Comparison of ENCODE assay signal across 18 cellular contexts in the genomic region with DNA sequence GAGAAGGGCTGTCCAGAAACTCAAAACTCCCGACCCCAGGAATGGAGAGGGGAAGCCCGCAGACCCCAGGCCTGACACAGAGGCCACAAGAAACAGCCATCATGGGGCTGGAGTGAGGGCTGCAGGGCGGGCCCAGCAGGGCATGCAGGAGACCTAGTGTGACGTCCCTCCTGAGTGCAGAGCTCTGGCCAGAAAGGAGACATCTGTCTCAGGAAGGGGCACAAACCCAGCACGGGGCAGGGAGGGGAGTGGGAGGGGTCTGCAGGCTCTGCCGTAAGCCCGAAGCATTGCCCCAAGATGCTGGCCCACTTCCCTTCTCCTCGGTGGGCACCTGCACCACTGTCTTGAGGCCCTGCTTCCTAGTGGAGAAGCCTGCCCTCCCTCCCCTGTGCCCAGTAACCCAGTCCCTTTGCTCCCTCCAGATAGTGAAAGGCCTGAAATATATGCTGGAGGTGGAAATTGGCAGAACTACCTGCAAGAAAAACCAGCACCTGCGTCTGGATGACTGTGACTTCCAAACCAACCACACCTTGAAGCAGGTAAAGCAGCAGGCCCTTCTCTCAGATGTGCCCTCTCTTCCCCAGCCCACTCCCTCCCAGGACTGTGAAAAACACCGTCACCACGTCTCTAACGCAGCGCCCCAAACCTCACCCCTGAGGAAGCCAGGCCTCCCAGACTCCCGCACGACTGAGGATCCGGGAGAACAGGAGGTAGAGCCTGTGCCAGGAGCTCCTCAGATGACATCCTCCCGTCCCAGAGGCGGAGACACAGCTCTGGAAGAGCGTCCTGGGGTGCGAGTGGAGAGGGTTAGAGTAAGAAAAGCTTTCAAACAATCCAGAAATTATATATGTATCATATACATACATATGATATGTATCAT. TPM values are rescaled to one million over a fixed set of nuclear protein-coding genes. Genes with fewer than 3 reads are reported as not detected.
DNase-seq lines count a peak whose midpoint lies in the region; ATAC-seq and TF ChIP-seq lines count a peak whose summit lies in the region.
"Had no signal": no experiment of that assay in that cellular context is flagged by ENCODE, and none has a peak within 500 bp of the region (broad histone marks: within the 10 kb centered on the region; RNA-seq: fewer than 3 reads in every experiment).

No MANE protein-coding gene starts in this region.

- H3K56ac ChIP-seq in mesendoderm (ENCODE audit: low read length) = no peak overlapping the region

- H3K4me1 ChIP-seq in mesendoderm (ENCODE audit: control insufficient read depth, low read depth, low read length) (no peaks in the 10 kb centered on the region), neural progenitor cell (no peaks in the 10 kb centered on the region)
- H3K4me1 ChIP-seq: BE2C had no signal

- no peak overlapping the region for H4K5ac ChIP-seq in mesendoderm (ENCODE audit: low read length)

- H2BK5ac ChIP-seq in mesendoderm (ENCODE audit: low read length) = no peak overlapping the region

- H3K4ac ChIP-seq in mesendoderm (ENCODE audit: low read depth, low read length) = no peak overlapping the region

- H3K23ac ChIP-seq in mesendoderm (ENCODE audit: low read length) = no peak overlapping the region

- ATAC-seq in activated T-cell treated with anti-CD3 and anti-CD28 coated beads, Interleukin-2, amount 50 U/mL, for 4 hours = no peak
- ATAC-seq: GM23338 had no signal

- no peak overlapping the region for H2BK120ac ChIP-seq in mesendoderm (ENCODE audit: low read depth, low read length)

- H3K36me3 ChIP-seq in mesendoderm (ENCODE audit: control insufficient read depth, insufficient read depth, low read length) (peaks cover 4% of the 10 kb centered on the region), neural progenitor cell (no peaks in the 10 kb centered on the region)

- peaks cover 91% of the 10 kb centered on the region for H3K36me3 Mint-ChIP-seq in activated T-cell treated with anti-CD3 and anti-CD28 coated beads, Interleukin-2, amount 50 U/mL, for 24 hours (ENCODE audit: low read depth)
- peaks cover 31% of the 10 kb centered on the region for H3K36me3 Mint-ChIP-seq in activated T-cell treated with anti-CD3 and anti-CD28 coated beads, Interleukin-2, amount 50 U/mL, for 4 hours (ENCODE audit: insufficient read depth)
- H3K36me3 Mint-ChIP-seq in activated CD4-positive, alpha-beta memory T cell treated with anti-CD3 and anti-CD28 coated beads, Interleukin-2, amount 10 ng/mL, durations not matched to agents 7 days and 5 days (ENCODE audit: low read depth) = peaks cover 82% of the 10 kb centered on the region
- peaks cover 53 to 81% (median 65%) of the 10 kb centered on the region in 3 donors for H3K36me3 Mint-ChIP-seq in immature natural killer cell
- peaks cover 11% of the 10 kb centered on the region for H3K36me3 Mint-ChIP-seq in neural progenitor cell

- no peaks in the 10 kb centered on the region for H3K79me2 ChIP-seq in mesendoderm (ENCODE audit: control insufficient read depth, insufficient read depth, low read length)
- no peaks in the 10 kb centered on the region for H3K79me2 ChIP-seq in neural progenitor cell (ENCODE audit: low read depth)

- H3K27me3 ChIP-seq in mesendoderm (ENCODE audit: insufficient read depth, low read length, poor library complexity) (no peaks in the 10 kb centered on the region), neural progenitor cell (no peaks in the 10 kb centered on the region)
- H3K27me3 ChIP-seq: BE2C had no signal

- CTCF ChIA-PET in activated CD4-positive, alpha-beta memory T cell treated with anti-CD3 and anti-CD28 coated beads, Interleukin-2, amount 10 ng/mL, durations not matched to agents 7 days and 5 days (lab: Charles Lee) = interaction anchor here (1.4 kb wide), 1 partner anchor 28 kb away, joined by 3 read pairs; no protein-coding TSS in a partner anchor

- H2AK5ac ChIP-seq in mesendoderm (ENCODE audit: low read length) = no peak overlapping the region

- no peaks in the 10 kb centered on the region for H3K9me3 ChIP-seq in neural progenitor cell (ENCODE audit: low read depth)
- H3K9me3 ChIP-seq: BE2C, left ventricle myocardium inferior had no signal

- no peak overlapping the region for H3K4me3 Mint-ChIP-seq in activated T-cell treated with anti-CD3 and anti-CD28 coated beads, Interleukin-2, amount 50 U/mL, for 24 hours
- no peak overlapping the region for H3K4me3 Mint-ChIP-seq in activated T-cell treated with anti-CD3 and anti-CD28 coated beads, Interleukin-2, amount 50 U/mL, for 4 hours
- H3K4me3 Mint-ChIP-seq in activated CD4-positive, alpha-beta memory T cell treated with anti-CD3 and anti-CD28 coated beads, Interleukin-2, amount 10 ng/mL, durations not matched to agents 7 days and 5 days = no peak overlapping the region
- peak overlapping the region; percentile 68 to 89 (median 75) for H3K4me3 Mint-ChIP-seq in immature natural killer cell
- H3K4me3 Mint-ChIP-seq in neural progenitor cell = no peak overlapping the region
- H3K4me3 Mint-ChIP-seq: activated naive CD4-positive, alpha-beta T cell treated with anti-CD3 and anti-CD28 coated beads for 36 hours; GM23338; IgD-negative memory B cell had no signal

- H2BK15ac ChIP-seq in mesendoderm (replicated peaks; ENCODE audit: low read depth) = no peak overlapping the region

- H3K27me3 Mint-ChIP-seq in activated T-cell treated with anti-CD3 and anti-CD28 coated beads, Interleukin-2, amount 50 U/mL, for 24 hours = no peaks in the 10 kb centered on the region
- H3K27me3 Mint-ChIP-seq in activated T-cell treated with anti-CD3 and anti-CD28 coated beads, Interleukin-2, amount 50 U/mL, for 4 hours (ENCODE audit: low read depth) = no peaks in the 10 kb centered on the region
- no peaks in the 10 kb centered on the region for H3K27me3 Mint-ChIP-seq in activated CD4-positive, alpha-beta memory T cell treated with anti-CD3 and anti-CD28 coated beads, Interleukin-2, amount 10 ng/mL, durations not matched to agents 7 days and 5 days
- H3K27me3 Mint-ChIP-seq in immature natural killer cell (ENCODE audit: low read depth in 3 of 3) (peaks cover 58 to 83% (median 68%) of the 10 kb centered on the region in 3 donors), neural progenitor cell (ENCODE audit: insufficient read depth, low read depth) (no peaks in the 10 kb centered on the region)
- H3K27me3 Mint-ChIP-seq: IgD-negative memory B cell had no signal

- no peak overlapping the region for H4K8ac ChIP-seq in mesendoderm (ENCODE audit: low read depth, low read length)

- H3K4me1 Mint-ChIP-seq in activated T-cell treated with anti-CD3 and anti-CD28 coated beads, Interleukin-2, amount 50 U/mL, for 24 hours (ENCODE audit: low read depth) = peaks cover 46% of the 10 kb centered on the region
- peaks cover 57% of the 10 kb centered on the region for H3K4me1 Mint-ChIP-seq in activated T-cell treated with anti-CD3 and anti-CD28 coated beads, Interleukin-2, amount 50 U/mL, for 4 hours (ENCODE audit: low read depth)
- peaks cover 44% of the 10 kb centered on the region for H3K4me1 Mint-ChIP-seq in activated CD4-positive, alpha-beta memory T cell treated with anti-CD3 and anti-CD28 coated beads, Interleukin-2, amount 10 ng/mL, durations not matched to agents 7 days and 5 days
- H3K4me1 Mint-ChIP-seq in immature natural killer cell = peaks cover 97% of the 10 kb centered on the region in 2 donors
- H3K4me1 Mint-ChIP-seq in neural progenitor cell = no peaks in the 10 kb centered on the region

- no peak for TF ChIP-seq CTCF in neural progenitor cell (IDR thresholded peaks at IDR 0.05)

- H3K18ac ChIP-seq in mesendoderm (ENCODE audit: low read length) = no peak overlapping the region

- H4K20me1 ChIP-seq in neural progenitor cell (ENCODE audit: low read depth) = no peaks in the 10 kb centered on the region

- WGBS in mesendoderm (ENCODE audit: extremely low coverage, insufficient coverage, low lambda C conversion rate) = no CpG with 5 or more reads among the region's 20 CpGs

- DNase-seq in activated T-cell treated with anti-CD3 and anti-CD28 coated beads, Interleukin-2, amount 50 U/mL, for 24 hours = no peak
- no peak for DNase-seq in activated T-cell treated with anti-CD3 and anti-CD28 coated beads, Interleukin-2, amount 50 U/mL, for 4 hours
- peak; percentile 13 for DNase-seq in activated CD4-positive, alpha-beta memory T cell treated with anti-CD3 and anti-CD28 coated beads, Interleukin-2, amount 10 ng/mL, durations not matched to agents 7 days and 5 days
- DNase-seq in immature natural killer cell (no peak), mesendoderm (no peak), neural progenitor cell (ENCODE audit: low spot score) (no peak), DMS53 (lab: John Stamatoyannopoulos, UW) (no peak)
- DNase-seq in stimulated activated CD8-positive, alpha-beta memory T cell treated with anti-CD3 and anti-CD28 coated beads, Interleukin-4, amount 100 ng/mL, for 48 hours = peak; percentile 19
- DNase-seq: activated naive CD4-positive, alpha-beta T cell treated with anti-CD3 and anti-CD28 coated beads for 36 hours; BE2C; GDM1; left ventricle myocardium inferior; NCI-H146; NCI-H526 treated with DMSO at 0.1 percent for 48 hours; retina had no signal

- no peak overlapping the region for H3K27ac ChIP-seq in mesendoderm (ENCODE audit: low read depth, low read length)
- H3K27ac ChIP-seq in neural progenitor cell = no peak overlapping the region
- H3K27ac ChIP-seq: left ventricle myocardium inferior had no signal

- H3K79me1 ChIP-seq in mesendoderm (ENCODE audit: low read length) = no peaks in the 10 kb centered on the region

- H3F3A ChIP-seq in neural progenitor cell (ENCODE audit: low read depth) = no peaks in the 10 kb centered on the region

- H3K9me3 Mint-ChIP-seq in activated T-cell treated with anti-CD3 and anti-CD28 coated beads, Interleukin-2, amount 50 U/mL, for 24 hours = no peaks in the 10 kb centered on the region
- no peaks in the 10 kb centered on the region for H3K9me3 Mint-ChIP-seq in activated T-cell treated with anti-CD3 and anti-CD28 coated beads, Interleukin-2, amount 50 U/mL, for 4 hours
- H3K9me3 Mint-ChIP-seq in activated CD4-positive, alpha-beta memory T cell treated with anti-CD3 and anti-CD28 coated beads, Interleukin-2, amount 10 ng/mL, durations not matched to agents 7 days and 5 days = no peaks in the 10 kb centered on the region
- H3K9me3 Mint-ChIP-seq in immature natural killer cell = no peaks in the 10 kb centered on the region
- H3K9me3 Mint-ChIP-seq in neural progenitor cell = no peaks in the 10 kb centered on the region
- H3K9me3 Mint-ChIP-seq: activated naive CD4-positive, alpha-beta T cell treated with anti-CD3 and anti-CD28 coated beads for 36 hours; GM23338; IgD-negative memory B cell had no signal

- H3K4me3 ChIP-seq in mesendoderm (ENCODE audit: low read length) (no peak overlapping the region), neural progenitor cell (no peak overlapping the region)
- H3K4me3 ChIP-seq: GM23338, left ventricle myocardium inferior had no signal

- peak overlapping the region; percentile 47 for H3K27ac Mint-ChIP-seq in activated T-cell treated with anti-CD3 and anti-CD28 coated beads, Interleukin-2, amount 50 U/mL, for 24 hours
- H3K27ac Mint-ChIP-seq in activated CD4-positive, alpha-beta memory T cell treated with anti-CD3 and anti-CD28 coated beads, Interleukin-2, amount 10 ng/mL, durations not matched to agents 7 days and 5 days = no peak overlapping the region
- H3K27ac Mint-ChIP-seq in immature natural killer cell (peak overlapping the region; percentile 98 to 100 (median 100)), neural progenitor cell (no peak overlapping the region)
- H3K27ac Mint-ChIP-seq: activated naive CD4-positive, alpha-beta T cell treated with anti-CD3 and anti-CD28 coated beads for 36 hours; GM23338 had no signal

- POLR2A ChIA-PET in activated CD4-positive, alpha-beta memory T cell treated with anti-CD3 and anti-CD28 coated beads, Interleukin-2, amount 10 ng/mL, durations not matched to agents 7 days and 5 days (lab: Charles Lee) = no interaction called here

- no peak overlapping the region for H3K9ac ChIP-seq in mesendoderm (ENCODE audit: low read length)
- H3K9ac ChIP-seq in neural progenitor cell = no peak overlapping the region

- no peak overlapping the region for H2AFZ ChIP-seq in neural progenitor cell (replicated peaks)
- H2AFZ ChIP-seq: GM23338 had no signal

- H3K4me2 ChIP-seq in mesendoderm (ENCODE audit: low read length) = no peak overlapping the region
- no peak overlapping the region for H3K4me2 ChIP-seq in neural progenitor cell
- H3K4me2 ChIP-seq: GM23338 had no signal

RNA-seq across cellular contexts. Expression of a gene that starts 9.7 kb away (rescaled TPM):
- 10 to 100 TPM; 21.3 to 49.7 (median 46.9) TPM for total RNA-seq in activated T-cell treated with anti-CD3 and anti-CD28 coated beads, Interleukin-2, amount 50 U/mL, for 4 hours
- total RNA-seq in activated CD4-positive, alpha-beta memory T cell treated with anti-CD3 and anti-CD28 coated beads, Interleukin-2, amount 10 ng/mL, durations not matched to agents 7 days and 5 days = 100 to 1,000 TPM; 178 to 182 TPM
- 1,000 to 10,000 TPM; 2,262 to 2,521 (median 2,438) TPM for polyA plus RNA-seq in immature natural killer cell
- polyA plus RNA-seq in mesendoderm (2013, experiment 1 of 2) = not detected
- polyA plus RNA-seq in mesendoderm (2013, experiment 2 of 2) = not detected
- total RNA-seq in neural progenitor cell (ENCODE audit: low replicate concordance) = not detected in 2 replicates
- total RNA-seq: GM23338, MCF 10A had no signal
- polyA plus RNA-seq: GM23338 had no signal

RNA-seq across cellular contexts. Expression of a gene that starts 33.8 kb away (rescaled TPM):
- total RNA-seq in activated T-cell treated with anti-CD3 and anti-CD28 coated beads, Interleukin-2, amount 50 U/mL, for 4 hours = 10 to 100 TPM; 58.8 to 61.9 (median 61.4) TPM
- 10 to 100 TPM; 44.1 to 46.5 TPM for total RNA-seq in activated CD4-positive, alpha-beta memory T cell treated with anti-CD3 and anti-CD28 coated beads, Interleukin-2, amount 10 ng/mL, durations not matched to agents 7 days and 5 days
- polyA plus RNA-seq in immature natural killer cell = 1,000 to 10,000 TPM in 1 of 3 donors, 100 to 1,000 TPM in 2; 649 to 1,111 (median 667) TPM
- 39.6 TPM for polyA plus RNA-seq in mesendoderm (2013, experiment 1 of 2)
- polyA plus RNA-seq in mesendoderm (2013, experiment 2 of 2) = 38.0 TPM
- total RNA-seq in neural progenitor cell (ENCODE audit: low replicate concordance) = 71.7 and 88.0 TPM in 2 replicates

Comparison
In these comparisons a context has a peak if more than half of its experiments do, and no peak if none do; other contexts are left out.
1. DNase-seq: peak in activated CD4-positive, alpha-beta memory T cell treated with anti-CD3 and anti-CD28 coated beads, Interleukin-2, amount 10 ng/mL, durations not matched to agents 7 days and 5 days (single experiment) and stimulated activated CD8-positive, alpha-beta memory T cell treated with anti-CD3 and anti-CD28 coated beads, Interleukin-4, amount 100 ng/mL, for 48 hours (single experiment); none in activated T-cell treated with anti-CD3 and anti-CD28 coated beads, Interleukin-2, amount 50 U/mL, for 24 hours (single experiment), activated T-cell treated with anti-CD3 and anti-CD28 coated beads, Interleukin-2, amount 50 U/mL, for 4 hours (single experiment), immature natural killer cell (0 of 3), mesendoderm (single experiment), neural progenitor cell (single experiment) and DMS53 (single experiment).
2. H3K27ac Mint-ChIP-seq: peak in activated T-cell treated with anti-CD3 and anti-CD28 coated beads, Interleukin-2, amount 50 U/mL, for 24 hours (single experiment) and immature natural killer cell (6 of 6); none in activated CD4-positive, alpha-beta memory T cell treated with anti-CD3 and anti-CD28 coated beads, Interleukin-2, amount 10 ng/mL, durations not matched to agents 7 days and 5 days (single experiment) and neural progenitor cell (single experiment).
3. H3K4me3 Mint-ChIP-seq: peak in immature natural killer cell (5 of 5); none in activated T-cell treated with anti-CD3 and anti-CD28 coated beads, Interleukin-2, amount 50 U/mL, for 24 hours (single experiment), activated T-cell treated with anti-CD3 and anti-CD28 coated beads, Interleukin-2, amount 50 U/mL, for 4 hours (single experiment), activated CD4-positive, alpha-beta memory T cell treated with anti-CD3 and anti-CD28 coated beads, Interleukin-2, amount 10 ng/mL, durations not matched to agents 7 days and 5 days (single experiment) and neural progenitor cell (single experiment).
4. RNA of a gene that starts 9.7 kb away (total RNA-seq): 178 to 182 TPM in activated CD4-positive, alpha-beta memory T cell treated with anti-CD3 and anti-CD28 coated beads, Interleukin-2, amount 10 ng/mL, durations not matched to agents 7 days and 5 days and 21.3 to 49.7 TPM in activated T-cell treated with anti-CD3 and anti-CD28 coated beads, Interleukin-2, amount 50 U/mL, for 4 hours; not detected in neural progenitor cell; every median in the first group is over 10 times any median in the second.